In the genomic region with DNA sequence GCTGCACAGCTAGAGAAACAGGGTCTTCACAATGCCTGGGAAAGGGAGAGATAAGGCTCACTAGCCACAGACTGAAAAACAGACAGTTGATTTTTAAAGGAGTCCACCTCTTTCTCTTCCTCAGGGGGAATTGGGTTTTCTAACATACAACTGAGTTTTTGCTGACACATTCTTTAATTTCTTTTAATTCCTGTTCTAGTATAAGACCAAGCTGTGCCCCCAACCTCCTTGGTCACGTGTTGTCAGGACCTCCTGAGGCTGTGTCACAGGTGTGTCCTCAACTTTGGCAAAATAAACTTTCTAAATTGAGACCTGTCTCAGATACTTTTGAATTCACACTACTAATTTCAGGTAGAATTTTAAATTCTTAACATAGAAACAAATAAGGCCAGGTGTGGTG, we compare ENCODE assay signal across 2 cellular contexts.
TF ChIP-seq lines count a peak whose summit lies in the region.

No MANE protein-coding gene starts in this region.

TF ChIP-seq in A549, 52 proteins besides CTCF, POLR2A, EP300 and RAD21 (continued from another document):
- TF ChIP-seq HOXA7 (CRISPR knock-in tag; IDR thresholded peaks at IDR 0.05) (no peak), PHF8 (IDR thresholded peaks at IDR 0.05; ENCODE audit: borderline replicate concordance, low read depth) (no peak)
TF ChIP-seq in A549: peak in this region for 1.

TF ChIP-seq in K562, 482 proteins besides CTCF, POLR2A, EP300 and RAD21:
- TF ChIP-seq, protein P1, sequence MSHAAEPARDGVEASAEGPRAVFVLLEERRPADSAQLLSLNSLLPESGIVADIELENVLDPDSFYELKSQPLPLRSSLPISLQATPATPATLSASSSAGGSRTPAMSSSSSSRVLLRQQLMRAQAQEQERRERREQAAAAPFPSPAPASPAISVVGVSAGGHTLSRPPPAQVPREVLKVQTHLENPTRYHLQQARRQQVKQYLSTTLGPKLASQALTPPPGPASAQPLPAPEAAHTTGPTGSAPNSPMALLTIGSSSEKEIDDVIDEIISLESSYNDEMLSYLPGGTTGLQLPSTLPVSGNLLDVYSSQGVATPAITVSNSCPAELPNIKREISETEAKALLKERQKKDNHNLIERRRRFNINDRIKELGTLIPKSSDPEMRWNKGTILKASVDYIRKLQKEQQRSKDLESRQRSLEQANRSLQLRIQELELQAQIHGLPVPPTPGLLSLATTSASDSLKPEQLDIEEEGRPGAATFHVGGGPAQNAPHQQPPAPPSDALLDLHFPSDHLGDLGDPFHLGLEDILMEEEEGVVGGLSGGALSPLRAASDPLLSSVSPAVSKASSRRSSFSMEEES (CRISPR knock-in tag; IDR thresholded peaks at IDR 0.05), result 0 out of 2 replicates have a peak, but pooled peaks have one; percentile 3
- TF ChIP-seq, protein P2, sequence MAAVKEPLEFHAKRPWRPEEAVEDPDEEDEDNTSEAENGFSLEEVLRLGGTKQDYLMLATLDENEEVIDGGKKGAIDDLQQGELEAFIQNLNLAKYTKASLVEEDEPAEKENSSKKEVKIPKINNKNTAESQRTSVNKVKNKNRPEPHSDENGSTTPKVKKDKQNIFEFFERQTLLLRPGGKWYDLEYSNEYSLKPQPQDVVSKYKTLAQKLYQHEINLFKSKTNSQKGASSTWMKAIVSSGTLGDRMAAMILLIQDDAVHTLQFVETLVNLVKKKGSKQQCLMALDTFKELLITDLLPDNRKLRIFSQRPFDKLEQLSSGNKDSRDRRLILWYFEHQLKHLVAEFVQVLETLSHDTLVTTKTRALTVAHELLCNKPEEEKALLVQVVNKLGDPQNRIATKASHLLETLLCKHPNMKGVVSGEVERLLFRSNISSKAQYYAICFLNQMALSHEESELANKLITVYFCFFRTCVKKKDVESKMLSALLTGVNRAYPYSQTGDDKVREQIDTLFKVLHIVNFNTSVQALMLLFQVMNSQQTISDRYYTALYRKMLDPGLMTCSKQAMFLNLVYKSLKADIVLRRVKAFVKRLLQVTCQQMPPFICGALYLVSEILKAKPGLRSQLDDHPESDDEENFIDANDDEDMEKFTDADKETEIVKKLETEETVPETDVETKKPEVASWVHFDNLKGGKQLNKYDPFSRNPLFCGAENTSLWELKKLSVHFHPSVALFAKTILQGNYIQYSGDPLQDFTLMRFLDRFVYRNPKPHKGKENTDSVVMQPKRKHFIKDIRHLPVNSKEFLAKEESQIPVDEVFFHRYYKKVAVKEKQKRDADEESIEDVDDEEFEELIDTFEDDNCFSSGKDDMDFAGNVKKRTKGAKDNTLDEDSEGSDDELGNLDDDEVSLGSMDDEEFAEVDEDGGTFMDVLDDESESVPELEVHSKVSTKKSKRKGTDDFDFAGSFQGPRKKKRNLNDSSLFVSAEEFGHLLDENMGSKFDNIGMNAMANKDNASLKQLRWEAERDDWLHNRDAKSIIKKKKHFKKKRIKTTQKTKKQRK (IDR thresholded peaks at IDR 0.05; ENCODE audit: borderline replicate concordance, low read depth, low read length), result no peak
TF ChIP-seq in K562: peak in this region for 1.
